8 cellular contexts compared by ENCODE assay signal in the genomic region with DNA sequence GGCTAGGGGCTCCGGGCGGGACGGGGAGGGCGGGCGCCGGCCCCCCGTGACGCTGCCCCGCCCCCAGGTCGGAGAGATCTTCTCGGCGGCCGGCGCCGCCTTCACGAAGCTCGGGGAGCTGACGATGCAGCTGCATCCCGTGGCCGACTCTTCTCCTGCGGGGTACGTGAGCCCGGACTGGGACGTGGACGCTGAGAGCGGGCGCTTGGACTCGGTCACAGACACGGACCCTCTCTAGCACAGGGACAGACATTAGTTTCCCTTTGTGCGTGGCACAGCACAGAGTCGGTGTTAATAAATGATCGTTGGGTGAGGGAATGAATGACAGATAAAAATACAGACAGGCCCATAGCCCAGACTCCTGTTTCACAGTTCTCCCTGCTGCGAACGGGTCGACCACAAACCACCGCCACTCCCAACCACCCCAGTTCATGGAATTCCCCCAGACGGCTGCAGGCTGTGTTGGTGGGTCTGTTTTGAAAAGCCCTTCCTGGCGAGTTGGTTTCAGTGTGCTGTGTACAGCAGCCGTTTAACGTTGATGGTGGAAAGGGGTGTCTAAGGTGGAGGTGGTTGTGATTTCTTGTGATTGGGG. TPM values are rescaled to one million over a fixed set of nuclear protein-coding genes. Genes with fewer than 3 reads are reported as not detected.
DNase-seq lines count a peak whose midpoint lies in the region; ATAC-seq and TF ChIP-seq lines count a peak whose summit lies in the region.

No MANE protein-coding gene starts in this region.

- H3K4me1 ChIP-seq in A673 (ENCODE audit: insufficient read depth, low read length, poor library complexity, severe bottlenecking) = peaks cover 29% of the 10 kb centered on the region
- peaks cover 9% of the 10 kb centered on the region for H3K4me1 ChIP-seq in colonic mucosa
- peaks cover 25 to 51% of the 10 kb centered on the region in 2 donors for H3K4me1 ChIP-seq in muscle layer of duodenum (ENCODE audit: control insufficient read depth in 1 of 2, insufficient read depth in 2 of 2, low read length in 2 of 2)

- no peaks in the 10 kb centered on the region for H3K36me3 ChIP-seq in A673 (ENCODE audit: insufficient read depth, low read length, poor library complexity, severe bottlenecking)
- H3K36me3 ChIP-seq in colonic mucosa = no peaks in the 10 kb centered on the region
- peaks cover 0 to 8% of the 10 kb centered on the region in 2 donors for H3K36me3 ChIP-seq in muscle layer of duodenum (ENCODE audit: control insufficient read depth in 1 of 2, insufficient read depth in 2 of 2, low read length in 2 of 2)

- H3K27me3 ChIP-seq in A673 (replicated peaks; ENCODE audit: insufficient read depth, low read depth, low read length, poor library complexity) (no peaks in the 10 kb centered on the region), colonic mucosa (no peaks in the 10 kb centered on the region), muscle layer of duodenum (ENCODE audit: low read depth, low read length) (no peaks in the 10 kb centered on the region)

- BruUV-seq in A673 (replicated peaks; lab: Mats Ljungman, UMichigan) = no TSS peak

- intact Hi-C loops in A673 (cut with micrococcal nuclease; ENCODE audit: unreplicated experiment) = no loop called here
- intact Hi-C loops in colonic mucosa (cut with DNase I) = no loop called here

- TF ChIP-seq CTCF in A673 (conservative IDR thresholded peaks at IDR 0.05; ENCODE audit: low read depth, low read length) (no peak), colonic mucosa (IDR thresholded peaks at IDR 0.05) (peak; percentile 30)

- DNase-seq in A673 (ENCODE audit: low spot score) = peak; percentile 47
- peak; percentile 64 for DNase-seq in activated CD4-positive, alpha-beta T cell treated with anti-CD3 and anti-CD28 coated beads for 1 hour
- peak; percentile 45 for DNase-seq in colonic mucosa
- peak; percentile 81 for DNase-seq in stimulated activated naive CD8-positive, alpha-beta T cell treated with anti-CD3 and anti-CD28 coated beads, Interleukin-15, Interleukin-2, amounts not matched to agents 100 U/mL and 50 U/mL, for 24 hours
- no peak for DNase-seq in NCI-H146 (lab: John Stamatoyannopoulos, UW)

- H3K9me3 ChIP-seq in A673 (ENCODE audit: low read depth, low read length, poor library complexity, severe bottlenecking) (no peaks in the 10 kb centered on the region), colonic mucosa (no peaks in the 10 kb centered on the region), muscle layer of duodenum (ENCODE audit: control insufficient read depth in 1 of 2, low read length in 2 of 2) (no peaks in the 10 kb centered on the region)

- H3K9ac ChIP-seq in colonic mucosa (ENCODE audit: low read depth in 2 of 2, low read length in 2 of 2) = peak overlapping the region; percentile 93 to 94

- POLR2A ChIA-PET in A673 (lab: Charles Lee; ENCODE audit: low non-redundant PET) = no interaction called here

- peak; percentile 72 for TF ChIP-seq POLR2A in GM19193 (IDR thresholded peaks at IDR 0.05; ENCODE audit: extremely low read depth, insufficient read depth, insufficient read length)

- ATAC-seq in HG03460 (IDR thresholded peaks at IDR 0.05; ENCODE audit: unreplicated experiment) = peak; percentile 16
- peak; percentile 30 for ATAC-seq in stimulated activated naive CD8-positive, alpha-beta T cell treated with anti-CD3 and anti-CD28 coated beads, Interleukin-15, Interleukin-2, amounts not matched to agents 100 U/mL and 50 U/mL, for 24 hours

- H3K4me3 ChIP-seq in A673 (ENCODE audit: low read depth, low read length, poor library complexity, severe bottlenecking) = peak overlapping the region; percentile 72
- peak overlapping the region; percentile 86 for H3K4me3 ChIP-seq in colonic mucosa
- H3K4me3 ChIP-seq in muscle layer of duodenum (ENCODE audit: low read depth in 1 of 2, low read length in 2 of 2) = peak overlapping the region; percentile 73 to 94

- H3K27ac ChIP-seq in A673 (ENCODE audit: low read depth, low read length, poor library complexity, severe bottlenecking) = peak overlapping the region; percentile 99
- H3K27ac ChIP-seq in colonic mucosa = peak overlapping the region; percentile 95
- peak overlapping the region; percentile 96 for H3K27ac ChIP-seq in muscle layer of duodenum (ENCODE audit: low read length)

- CTCF ChIA-PET in A673 (lab: Charles Lee) = interaction anchor here (1.4 kb wide), 1 partner anchor 11 kb away, joined by 5 read pairs; no protein-coding TSS in a partner anchor

RNA-seq across cellular contexts. Expression of a gene that starts 2.7 kb away (rescaled TPM):
- total RNA-seq in A673 (2021) (246 and 258 TPM in 2 replicates), colonic mucosa (100 to 1,000 TPM; 190 to 204 TPM)

RNA-seq across cellular contexts. Expression of a gene that starts 7.8 kb away (rescaled TPM):
- total RNA-seq in A673 (2021) (0.44 and 0.58 TPM in 2 replicates), colonic mucosa (1 to 10 TPM in 1 of 2 donors, under 1 TPM in 1; 0.89 to 7.3 TPM)

RNA-seq across cellular contexts. Expression of a gene that starts 19.2 kb away (rescaled TPM):
- total RNA-seq in A673 (2021) (not detected in 2 replicates), colonic mucosa (1 to 10 TPM in 1 of 2 donors, not detected in 1; 2.0 TPM)

RNA-seq across cellular contexts. Expression of a gene that starts 20.7 kb away (rescaled TPM):
- total RNA-seq in A673 (2021) = 11.7 and 15.5 TPM in 2 replicates
- 10 to 100 TPM; 11.0 to 13.9 TPM for total RNA-seq in colonic mucosa

RNA-seq across cellular contexts. Expression of a gene that starts 28.8 kb away (rescaled TPM):
- total RNA-seq in A673 (2021) (0.47 and 1.3 TPM in 2 replicates), colonic mucosa (under 1 TPM; 0.22 to 0.40 TPM)
